Comparison of ENCODE assay signal across 8 cellular contexts in genomic region chr22:17773606-17774205, GRCh38. TPM values are rescaled to one million over a fixed set of nuclear protein-coding genes. Genes with fewer than 3 reads are reported as not detected.
A peak's percentile ranks its signal among the peaks of the same experiment; 100 is the strongest.
DNase-seq lines count a peak whose midpoint lies in the region; ATAC-seq, FAIRE-seq and TF ChIP-seq lines count a peak whose summit lies in the region.

No MANE protein-coding gene starts in this region.

- in situ Hi-C loops in K562 (cut with MboI), result no loop called here

- DNase-seq in A549 (ENCODE audit: low read depth in 1 of 2, low spot score in 1 of 2) (peak; percentile 12 to 33), T-helper 2 cell (peak in 4 of 5 experiments; percentile 32 to 69 (median 54)), K562 (ENCODE audit: extremely low read depth in 1 of 4, low spot score in 3 of 4) (peak; percentile 72 to 88 (median 83)), iris pigment epithelial cell (ENCODE audit: low read depth) (peak; percentile 62)
- peak; percentile 66 to 77 for DNase-seq in stimulated activated CD4-positive, alpha-beta T cell treated with anti-CD3 and anti-CD28 coated beads, Interleukin-2, amount 100 ng/mL, for 24 hours

- peaks cover 36% of the 10 kb centered on the region for H3K36me3 ChIP-seq in KOPT-K1 (ENCODE audit: insufficient read depth, low read length)
- peaks cover 15% of the 10 kb centered on the region; the same call in 2 of the 3 replicates for H3K36me3 ChIP-seq in K562 (ENCODE audit: control insufficient read depth, insufficient read depth, low read length)

- no peak for TF ChIP-seq EP300 in A549 (IDR thresholded peaks at IDR 0.05)
- TF ChIP-seq EP300 in K562 (IDR thresholded peaks at IDR 0.05; ENCODE audit: low read length), result no peak

- intact Hi-C loops in K562 (cut with micrococcal nuclease), result loop anchor here (10.0 kb wide), 1 partner anchor 291 kb away; no protein-coding TSS in a partner anchor

- H4K20me1 ChIP-seq in K562 (replicated peaks; ENCODE audit: control insufficient read depth, insufficient read depth, low read length), result peaks cover 42% of the 10 kb centered on the region

- H3K27me3 ChIP-seq in K562 (ENCODE audit: control insufficient read depth in 2 of 2, insufficient read depth in 2 of 2, low read length in 2 of 2), result no peaks in the 10 kb centered on the region

- BruUV-seq in K562 (replicated peaks; lab: Mats Ljungman, UMichigan), result no TSS peak

- CTCF ChIA-PET in A549 (lab: Yijun Ruan, JAX) (interaction anchor here (0.7 to 4.5 kb wide), 3 partner anchors 14 to 31 kb away, joined by 4 to 26 read pairs (median 12); no protein-coding TSS in a partner anchor), K562 (lab: Yijun Ruan, JAX; ENCODE audit: low intra/inter-chr PET ratio) (no interaction called here)

- H3K9me1 ChIP-seq in K562 (ENCODE audit: control insufficient read depth, insufficient read depth, low read length), result no peaks in the 10 kb centered on the region

- TF ChIP-seq CTCF in A549 (IDR thresholded peaks at IDR 0.05) (no peak), K562 (IDR thresholded peaks at IDR 0.05 in 2 of 3, conservative IDR thresholded peaks at IDR 0.05 in 1 of 3; ENCODE audit: insufficient read depth in 2 of 3, low read depth in 1 of 3, low read length in 3 of 3) (no peak)

- no peak for TF ChIP-seq RAD21 in A549 (conservative IDR thresholded peaks at IDR 0.05 in 1 of 2, IDR thresholded peaks at IDR 0.05 in 1 of 2)
- no peak for TF ChIP-seq RAD21 in K562 (CRISPR knock-in tag; conservative IDR thresholded peaks at IDR 0.05 in 1 of 2, IDR thresholded peaks at IDR 0.05 in 1 of 2)

- H3K4me1 ChIP-seq in A549 (peaks cover 17% of the 10 kb centered on the region), K562 (replicated peaks in 1 of 2; ENCODE audit: control insufficient read depth in 2 of 2, insufficient read depth in 2 of 2, low read length in 2 of 2) (peaks cover 19 to 74% of the 10 kb centered on the region in 2 experiments)

- H3K79me2 ChIP-seq in K562 (ENCODE audit: control insufficient read depth, insufficient read depth, low read length), result peaks cover 49% of the 10 kb centered on the region

- no peak for TF ChIP-seq POLR2A in A549 (IDR thresholded peaks at IDR 0.05; ENCODE audit: low read length)
- 0 out of 2 replicates have a peak, but pooled peaks have one; percentile 24 for TF ChIP-seq POLR2A in K562 (conservative IDR thresholded peaks at IDR 0.05)

- H3K4me2 ChIP-seq in A549, result peak overlapping the region; percentile 93
- H3K4me2 ChIP-seq in K562 (ENCODE audit: insufficient read depth, low read length), result peak overlapping the region; percentile 82

- H3K27ac ChIP-seq in A549 (peak overlapping the region; percentile 95 to 98), KOPT-K1 (ENCODE audit: low read depth, low read length, poor library complexity, severe bottlenecking) (peak overlapping the region; percentile 100), K562 (ENCODE audit: extremely low read depth, low read depth, low read length) (peak overlapping the region; percentile 81; the same call in 2 of the 3 replicates)

- WGBS in A549 (ENCODE audit: missing lambda C conversion rate), result 8% methylated on average over 12 of the region's 47 CpGs
- 2% methylated on average over 37 of the region's 47 CpGs for WGBS in K562 (ENCODE audit: insufficient coverage, low coverage, missing lambda C conversion rate)

- ATAC-seq in A549, result peak; percentile 54 to 75
- ATAC-seq in GM18867 (IDR thresholded peaks at IDR 0.05; ENCODE audit: unreplicated experiment), result peak; percentile 38
- ATAC-seq in K562, result peak; percentile 81
- ATAC-seq in GM19035 (IDR thresholded peaks at IDR 0.05; ENCODE audit: unreplicated experiment), result no peak

- H2AFZ ChIP-seq in K562 (ENCODE audit: low read depth, low read length), result peak overlapping the region; percentile 89

- H3K9me3 ChIP-seq in A549 (no peaks in the 10 kb centered on the region), KOPT-K1 (ENCODE audit: insufficient read depth, low read length, poor library complexity, severe bottlenecking) (no peaks in the 10 kb centered on the region), K562 (replicated peaks; ENCODE audit: control insufficient read depth, insufficient read depth, low read depth, low read length) (no peaks in the 10 kb centered on the region)

- H3K9ac ChIP-seq in K562 (ENCODE audit: insufficient read depth in 1 of 2, low read depth in 2 of 2, low read length in 2 of 2), result peak overlapping the region; percentile 69 to 92

- no peak for FAIRE-seq in A549 (lab: Jason Lieb, UNC)
- no peak for FAIRE-seq in K562 (lab: Jason Lieb, UNC)

- POLR2A ChIA-PET in A549 (lab: Yijun Ruan, JAX), result no interaction called here
- POLR2A ChIA-PET in K562 (lab: Yijun Ruan, JAX), result interaction anchor here (0.5 to 7.0 kb wide), 13 partner anchors 8 to 332 kb away, joined by 3 to 54 read pairs (median 4); no protein-coding TSS in a partner anchor

- peak overlapping the region; percentile 98 for H3K4me3 ChIP-seq in A549
- peak overlapping the region; percentile 76 for H3K4me3 ChIP-seq in K562

TF ChIP-seq in A549, 52 proteins besides CTCF, POLR2A, EP300 and RAD21 (continues in another document):
- TF ChIP-seq HOXB5 (CRISPR knock-in tag; IDR thresholded peaks at IDR 0.05) (no peak), MYC (IDR thresholded peaks at IDR 0.05; ENCODE audit: borderline replicate concordance, low read length) (0 out of 2 replicates have a peak, but pooled peaks have one; percentile 14), NR3C1 (IDR thresholded peaks at IDR 0.05) (no peak), CBX8 (IDR thresholded peaks at IDR 0.05) (no peak), ZC3H11A (IDR thresholded peaks at IDR 0.05) (no peak)
- TF ChIP-seq, protein P1, sequence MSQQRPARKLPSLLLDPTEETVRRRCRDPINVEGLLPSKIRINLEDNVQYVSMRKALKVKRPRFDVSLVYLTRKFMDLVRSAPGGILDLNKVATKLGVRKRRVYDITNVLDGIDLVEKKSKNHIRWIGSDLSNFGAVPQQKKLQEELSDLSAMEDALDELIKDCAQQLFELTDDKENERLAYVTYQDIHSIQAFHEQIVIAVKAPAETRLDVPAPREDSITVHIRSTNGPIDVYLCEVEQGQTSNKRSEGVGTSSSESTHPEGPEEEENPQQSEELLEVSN (IDR thresholded peaks at IDR 0.05; ENCODE audit: borderline replicate concordance, low read depth), result no peak

TF ChIP-seq in K562, 482 proteins besides CTCF, POLR2A, EP300 and RAD21 (continues in another document):
- TF ChIP-seq KDM2B (CRISPR knock-in tag; IDR thresholded peaks at IDR 0.05) (peak; percentile 45; the same call in 1 of the 2 replicates), SAFB2 (IDR thresholded peaks at IDR 0.05; ENCODE audit: borderline replicate concordance, low read depth, low read length, severe bottlenecking) (no peak), MNT (conservative IDR thresholded peaks at IDR 0.05) (peak; percentile 90 to 93), MAZ (CRISPR knock-in tag; conservative IDR thresholded peaks at IDR 0.05 in 1 of 2, IDR thresholded peaks at IDR 0.05 in 1 of 2) (0 out of 4 replicates have a peak, but pooled peaks of 1 of the 2 experiments have one; percentile 21), KDM1A (IDR thresholded peaks at IDR 0.05) (0 out of 4 replicates have a peak, but pooled peaks of 1 of the 2 experiments have one; percentile 5), ZNF263 (CRISPR knock-in tag; IDR thresholded peaks at IDR 0.05; ENCODE audit: borderline replicate concordance) (0 out of 2 replicates have a peak, but pooled peaks have one; percentile 17)

RNA-seq across cellular contexts. Expression of gene BID, which starts 0.6 kb away (rescaled TPM):
- polyA plus RNA-seq in A549 (2011; rRNA removed), result 50.8 and 62.8 TPM in 2 replicates
- 183 and 208 TPM in 2 replicates for polyA plus RNA-seq in A549 (2012; cell fraction: cytosol; rRNA removed)
- polyA plus RNA-seq in A549 (2012; cell fraction: nucleus; rRNA removed), result 167 and 250 TPM in 2 replicates
- 51.7 to 57.6 TPM (median 56.6 TPM) in 3 replicates for polyA plus RNA-seq in A549 (2017; fragmentation: RNase III; extraction: RNeasy Plus Mini Kit Qiagen cat#74134 plus additional on column Dnase treatment)
- 22.6 and 25.3 TPM in 2 replicates for polyA minus RNA-seq in A549 (2011; rRNA and poly(A)+ RNA removed)
- total RNA-seq in K562 (2011; cell fraction: chromatin; rRNA removed; ENCODE audit: low replicate concordance), result 18.0 and 26.5 TPM in 2 replicates
- total RNA-seq in K562 (2011; cell fraction: nucleolus; rRNA removed), result 39.3 and 42.0 TPM in 2 replicates
- total RNA-seq in K562 (2011; cell fraction: nucleoplasm; rRNA removed), result 27.0 and 30.7 TPM in 2 replicates
- 165 and 212 TPM in 2 replicates for total RNA-seq in K562 (2014; rRNA removed)
- total RNA-seq in K562 (2014; rRNA removed; fragmentation: Illumina TruSeq; extraction: Trizol), result 25.5 and 26.3 TPM in 2 replicates
- total RNA-seq in K562 (2015; rRNA removed; fragmentation: Illumina TruSeq; extraction: Trizol), result 60.4 and 63.7 TPM in 2 replicates
- total RNA-seq in K562 (2021), result 94.7 and 99.6 TPM in 2 replicates
- polyA plus RNA-seq in K562 (2011; rRNA removed), result 119 and 164 TPM in 2 replicates
- 249 and 453 TPM in 2 replicates for polyA plus RNA-seq in K562 (2011; cell fraction: cytosol; rRNA removed)
- polyA plus RNA-seq in K562 (2011; cell fraction: nucleus; rRNA removed), result 84.6 and 89.3 TPM in 2 replicates
- 60.9 and 80.1 TPM in 2 replicates for polyA plus RNA-seq in K562 (2012)
- 35.2 and 84.7 TPM in 2 replicates for polyA plus RNA-seq in K562 (2014; fragmentation: Illumina TruSeq; extraction: Trizol)
- polyA plus RNA-seq in K562 (2014; fragmentation: Nextera tagmentation; extraction: Ambion mirVana), result 1 to 10 TPM; 5.2 to 8.9 TPM
- 208 and 209 TPM in 2 replicates for polyA plus RNA-seq in K562 (2014; rRNA removed)
- 21.5 and 30.2 TPM in 2 replicates for polyA minus RNA-seq in K562 (2011; rRNA and poly(A)+ RNA removed)
- 46.1 and 91.5 TPM in 2 replicates for polyA minus RNA-seq in K562 (2011; cell fraction: cytosol; rRNA and poly(A)+ RNA removed)
- polyA minus RNA-seq in K562 (2011; cell fraction: nucleus; rRNA and poly(A)+ RNA removed), result 7.7 and 13.4 TPM in 2 replicates

Comparison
In these comparisons a context has a peak if more than half of its experiments do, and no peak if none do; other contexts are left out.
1. DNase-seq: peak in every context shown above with its lines; median percentile 83 in K562; 72 in stimulated activated CD4-positive, alpha-beta T cell treated with anti-CD3 and anti-CD28 coated beads, Interleukin-2, amount 100 ng/mL, for 24 hours; 62 in iris pigment epithelial cell; 54 in T-helper 2 cell; 22 in A549.
2. Of the 35 proteins assayed by ChIP-seq in both K562 and A549: peak only in K562: POLR2A and USF2; only in A549: none; in both: MAX; in neither: 29; mixed calls (peak in some experiments, not most) for 3.